21 cellular contexts compared by ENCODE assay signal in the genomic region with DNA sequence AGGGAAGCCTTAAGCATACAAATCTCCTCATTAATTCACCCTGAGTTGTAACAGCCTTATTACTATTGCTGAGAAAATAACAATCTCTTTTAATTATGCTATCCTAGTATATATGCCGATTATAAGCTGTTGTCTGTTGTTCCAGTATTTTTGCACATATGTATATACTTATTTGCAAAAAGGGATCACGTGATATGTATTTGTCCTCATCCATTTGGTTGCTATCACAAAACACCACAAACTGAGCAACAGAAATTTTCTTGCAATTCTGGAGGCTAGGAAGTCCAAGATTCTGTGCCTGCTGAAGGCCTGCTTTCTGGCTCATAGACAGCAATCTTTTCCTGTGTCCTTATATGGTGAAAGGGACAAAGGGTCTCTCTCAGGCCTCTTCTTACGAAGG.
DNase-seq lines count a peak whose midpoint lies in the region; ATAC-seq, FAIRE-seq and TF ChIP-seq lines count a peak whose summit lies in the region.
"Had no signal": no experiment of that assay in that cellular context is flagged by ENCODE, and none has a peak within 500 bp of the region (broad histone marks: within the 10 kb centered on the region; RNA-seq: fewer than 3 reads in every experiment).

No MANE protein-coding gene starts in this region.

- TF ChIP-seq EP300 in HepG2 (IDR thresholded peaks at IDR 0.05; ENCODE audit: low read depth in 2 of 2, low read length in 2 of 2), result no peak
- TF ChIP-seq EP300 in HepG2 (CRISPR knock-in tag; IDR thresholded peaks at IDR 0.05; ENCODE audit: borderline replicate concordance), result no peak

- H3K36me3 ChIP-seq in HepG2 (replicated peaks in 1 of 2; ENCODE audit: control insufficient read depth in 1 of 2, insufficient read depth in 2 of 2, low read length in 2 of 2) (no peaks in the 10 kb centered on the region), right lobe of liver (no peaks in the 10 kb centered on the region), small intestine (ENCODE audit: control insufficient read depth in 2 of 2, insufficient read depth in 2 of 2, low read length in 2 of 2) (no peaks in the 10 kb centered on the region)
- H3K36me3 ChIP-seq: BLaER1 had no signal

- POLR2A ChIA-PET in HepG2 (lab: Yijun Ruan, JAX), result no interaction called here

- in situ Hi-C loops in HepG2 (cut with HindIII; ENCODE audit: extremely low pct_ligation_motif_present, low pct_unique_long_range_greater_than_20kb), result no loop called here

- CTCF ChIA-PET in HepG2 (lab: Yijun Ruan, JAX; ENCODE audit: low intra/inter-chr PET ratio, low total read pairs), result no interaction called here

- no peak for FAIRE-seq in HepG2 (lab: Jason Lieb, UNC)
- FAIRE-seq in small intestine (lab: Jason Lieb, UNC), result no peak
- FAIRE-seq: G401.6, GM12892, GM19239, H1 had no signal

- H3K4me3 Mint-ChIP-seq in activated T-helper 1 cell treated with anti-CD3 and anti-CD28 coated beads, Interleukin-12 subunit alpha, Interleukin-12 subunit beta, Interleukin-2, Interleukin-4 antibody, amounts not matched to agents 30 ng/mL and 10 ng/mL and 1 ng/mL, durations not matched to agents 14 hours and 24 hours and 36 hours, result no peak overlapping the region
- H3K4me3 Mint-ChIP-seq: CD4-positive, CD25-positive, alpha-beta regulatory T cell; CD8-positive, alpha-beta T cell had no signal

- no peak for ATAC-seq in HepG2
- ATAC-seq in right lobe of liver, result no peak
- ATAC-seq: CD8-positive, alpha-beta T cell had no signal

- H3K27ac Mint-ChIP-seq in activated T-helper 1 cell treated with anti-CD3 and anti-CD28 coated beads, Interleukin-12 subunit alpha, Interleukin-12 subunit beta, Interleukin-2, Interleukin-4 antibody, amounts not matched to agents 30 ng/mL and 10 ng/mL and 1 ng/mL, durations not matched to agents 14 hours and 24 hours and 36 hours, result no peak overlapping the region
- H3K27ac Mint-ChIP-seq: CD4-positive, CD25-positive, alpha-beta regulatory T cell; CD8-positive, alpha-beta T cell had no signal

- no peaks in the 10 kb centered on the region for H4K20me1 ChIP-seq in HepG2 (ENCODE audit: insufficient read depth, low read length)
- H4K20me1 ChIP-seq: BLaER1 had no signal

- H3K9me3 Mint-ChIP-seq in activated T-helper 1 cell treated with anti-CD3 and anti-CD28 coated beads, Interleukin-12 subunit alpha, Interleukin-12 subunit beta, Interleukin-2, Interleukin-4 antibody, amounts not matched to agents 30 ng/mL and 10 ng/mL and 1 ng/mL, durations not matched to agents 14 hours and 24 hours and 36 hours, result no peaks in the 10 kb centered on the region
- H3K9me3 Mint-ChIP-seq: CD8-positive, alpha-beta T cell had no signal

- no peak overlapping the region for H2AFZ ChIP-seq in HepG2 (ENCODE audit: low read length)
- H2AFZ ChIP-seq: GM23248 had no signal

- H3K4me1 Mint-ChIP-seq in activated T-helper 1 cell treated with anti-CD3 and anti-CD28 coated beads, Interleukin-12 subunit alpha, Interleukin-12 subunit beta, Interleukin-2, Interleukin-4 antibody, amounts not matched to agents 30 ng/mL and 10 ng/mL and 1 ng/mL, durations not matched to agents 14 hours and 24 hours and 36 hours (ENCODE audit: low read depth), result no peaks in the 10 kb centered on the region

- TF ChIP-seq CTCF in HepG2 (CRISPR knock-in tag; IDR thresholded peaks at IDR 0.05), result no peak
- no peak for TF ChIP-seq CTCF in right lobe of liver (IDR thresholded peaks at IDR 0.05)
- no peak for TF ChIP-seq CTCF in cardiac fibroblast (IDR thresholded peaks at IDR 0.05; ENCODE audit: low read depth, low read length)
- no peak for TF ChIP-seq CTCF in fibroblast of pulmonary artery (IDR thresholded peaks at IDR 0.05; ENCODE audit: low read length, missing control alignments)

- peaks cover 6% of the 10 kb centered on the region; the same call in 1 of the 2 replicates for H3K4me1 ChIP-seq in HepG2 (ENCODE audit: insufficient read depth, low read length)
- no peaks in the 10 kb centered on the region for H3K4me1 ChIP-seq in right lobe of liver
- H3K4me1 ChIP-seq in small intestine (ENCODE audit: control insufficient read depth in 2 of 2, insufficient read depth in 1 of 2, low read depth in 1 of 2, low read length in 1 of 2), result no peaks in the 10 kb centered on the region
- H3K4me1 ChIP-seq: Caco-2 had no signal

- WGBS in HepG2 (ENCODE audit: low lambda C conversion rate), result 20% methylated on average over 3 of the region's 3 CpGs
- WGBS in right lobe of liver (ENCODE audit: insufficient coverage, low coverage, low lambda C conversion rate, missing lambda C conversion rate), result 65% methylated on average over 3 of the region's 3 CpGs
- 80 to 92% (median 87%) methylated on average over 3 of the region's 3 CpGs for WGBS in small intestine, 3 donors

- no peak overlapping the region for H3K4me3 ChIP-seq in HepG2 (replicated peaks in 1 of 3; ENCODE audit: insufficient read depth in 1 of 3, low read depth in 2 of 3, low read length in 3 of 3)
- H3K4me3 ChIP-seq in right lobe of liver, result no peak overlapping the region
- no peak overlapping the region for H3K4me3 ChIP-seq in cardiac fibroblast (replicated peaks in 1 of 2; ENCODE audit: low read depth in 2 of 2, low read length in 2 of 2)
- H3K4me3 ChIP-seq in fibroblast of pulmonary artery (replicated peaks; ENCODE audit: low read depth, low read length), result no peak overlapping the region
- no peak overlapping the region for H3K4me3 ChIP-seq in small intestine (ENCODE audit: low read depth in 1 of 2, low read length in 2 of 2)
- H3K4me3 ChIP-seq: BLaER1, GM23248 had no signal

- H3K27ac ChIP-seq in HepG2 (ENCODE audit: extremely low read length, insufficient read depth, low read length), result no peak overlapping the region
- H3K27ac ChIP-seq in right lobe of liver, result no peak overlapping the region
- H3K27ac ChIP-seq in small intestine (ENCODE audit: low read depth in 1 of 2, low read length in 1 of 2), result no peak overlapping the region
- H3K27ac ChIP-seq: BLaER1, C4-2B, GM23248 had no signal

- H3K9ac ChIP-seq in HepG2 (ENCODE audit: insufficient read depth, low read depth, low read length), result no peak overlapping the region
- H3K9ac ChIP-seq: BLaER1, GM23248 had no signal

- H3K79me2 ChIP-seq in HepG2 (ENCODE audit: insufficient read depth, low read length), result no peaks in the 10 kb centered on the region

- DNase-seq in HepG2 (ENCODE audit: low spot score), result no peak
- no peak for DNase-seq in right lobe of liver
- DNase-seq in cardiac fibroblast (ENCODE audit: low read depth in 2 of 2), result peak; percentile 12 to 19
- DNase-seq in fibroblast of pulmonary artery (ENCODE audit: low read depth), result peak; percentile 4
- DNase-seq in putamen (ENCODE audit: low spot score), result no peak
- DNase-seq in small intestine, result no peak
- no peak for DNase-seq in activated T-helper 1 cell treated with anti-CD3 and anti-CD28 coated beads, Interleukin-12 subunit alpha, Interleukin-12 subunit beta, Interleukin-2, Interleukin-4 antibody, amounts not matched to agents 30 ng/mL and 10 ng/mL and 1 ng/mL, durations not matched to agents 14 hours and 24 hours and 36 hours (ENCODE audit: low spot score)
- DNase-seq: Caco-2; CD8-positive, alpha-beta T cell; DMS153; GM23248; H7; HCEC 1CT had no signal

- no peaks in the 10 kb centered on the region for H3K36me3 Mint-ChIP-seq in activated T-helper 1 cell treated with anti-CD3 and anti-CD28 coated beads, Interleukin-12 subunit alpha, Interleukin-12 subunit beta, Interleukin-2, Interleukin-4 antibody, amounts not matched to agents 30 ng/mL and 10 ng/mL and 1 ng/mL, durations not matched to agents 14 hours and 24 hours and 36 hours (ENCODE audit: low read depth)
- H3K36me3 Mint-ChIP-seq: CD8-positive, alpha-beta T cell had no signal

- H3K4me2 ChIP-seq in HepG2 (ENCODE audit: low read depth, low read length), result no peak overlapping the region
- H3K4me2 ChIP-seq: BLaER1 had no signal

- intact Hi-C loops in HepG2 (cut with micrococcal nuclease; ENCODE audit: unreplicated experiment), result no loop called here
- intact Hi-C loops in right lobe of liver (cut with DNase I), result no loop called here
- intact Hi-C loops in activated T-helper 1 cell treated with anti-CD3 and anti-CD28 coated beads, Interleukin-12 subunit alpha, Interleukin-12 subunit beta, Interleukin-2, Interleukin-4 antibody, amounts not matched to agents 30 ng/mL and 10 ng/mL and 1 ng/mL, durations not matched to agents 14 hours and 24 hours and 36 hours (cut with micrococcal nuclease), result no loop called here

- H3K27me3 ChIP-seq in HepG2 (ENCODE audit: control insufficient read depth in 1 of 2, insufficient read depth in 2 of 2, low read length in 2 of 2), result peaks cover 3 to 13% of the 10 kb centered on the region in 2 experiments; a peak in 2 of 5 replicates
- H3K27me3 ChIP-seq in right lobe of liver, result no peaks in the 10 kb centered on the region
- no peaks in the 10 kb centered on the region for H3K27me3 ChIP-seq in small intestine (ENCODE audit: control insufficient read depth in 2 of 2, insufficient read depth in 2 of 2, low read length in 2 of 2)
- H3K27me3 ChIP-seq: BLaER1 had no signal

- peaks cover 3% of the 10 kb centered on the region for H3K27me3 Mint-ChIP-seq in activated T-helper 1 cell treated with anti-CD3 and anti-CD28 coated beads, Interleukin-12 subunit alpha, Interleukin-12 subunit beta, Interleukin-2, Interleukin-4 antibody, amounts not matched to agents 30 ng/mL and 10 ng/mL and 1 ng/mL, durations not matched to agents 14 hours and 24 hours and 36 hours (ENCODE audit: insufficient read depth)
- H3K27me3 Mint-ChIP-seq: B cell had no signal

- TF ChIP-seq POLR2A in HepG2 (IDR thresholded peaks at IDR 0.05; ENCODE audit: insufficient read depth in 1 of 2, low read depth in 2 of 2, low read length in 2 of 2) (no peak), right lobe of liver (IDR thresholded peaks at IDR 0.05) (no peak)

- no peaks in the 10 kb centered on the region for H3K9me3 ChIP-seq in HepG2 (ENCODE audit: low read length)
- no peaks in the 10 kb centered on the region for H3K9me3 ChIP-seq in right lobe of liver
- H3K9me3 ChIP-seq in small intestine (ENCODE audit: control insufficient read depth, low read depth), result no peaks in the 10 kb centered on the region
- H3K9me3 ChIP-seq: Caco-2 had no signal

- no peak for TF ChIP-seq RAD21 in HepG2 (CRISPR knock-in tag; IDR thresholded peaks at IDR 0.05)

- BruUV-seq in HepG2 (replicated peaks; lab: Mats Ljungman, UMichigan), result no TSS peak

Comparison
In these comparisons a context has a peak if more than half of its experiments do, and no peak if none do; other contexts are left out.
1. DNase-seq: peak in cardiac fibroblast (2 of 2) and fibroblast of pulmonary artery (single experiment); none in HepG2 (single experiment), right lobe of liver (0 of 3), putamen (single experiment), small intestine (single experiment) and activated T-helper 1 cell treated with anti-CD3 and anti-CD28 coated beads, Interleukin-12 subunit alpha, Interleukin-12 subunit beta, Interleukin-2, Interleukin-4 antibody, amounts not matched to agents 30 ng/mL and 10 ng/mL and 1 ng/mL, durations not matched to agents 14 hours and 24 hours and 36 hours (single experiment).